Comparison of ENCODE assay signal across 1 cellular context in genomic region chr7:149624419-149625338, GRCh38.
TF ChIP-seq lines count a peak whose summit lies in the region.

No MANE protein-coding gene starts in this region.

TF ChIP-seq in WTC11, 78 proteins besides CTCF, POLR2A, EP300 and RAD21 (continued from another document and continues in another):
- TF ChIP-seq AR (CRISPR knock-in tag; IDR thresholded peaks at IDR 0.05) (no peak), ZBTB43 (CRISPR knock-in tag; IDR thresholded peaks at IDR 0.05) (peak; percentile 82), JAZF1 (CRISPR knock-in tag; IDR thresholded peaks at IDR 0.05) (no peak), EMX1 (CRISPR knock-in tag; IDR thresholded peaks at IDR 0.05) (0 out of 2 replicates have a peak, but pooled peaks have one; percentile 53), USF1 (CRISPR knock-in tag; IDR thresholded peaks at IDR 0.05) (peak; percentile 73), ZNF671 (CRISPR knock-in tag; IDR thresholded peaks at IDR 0.05) (no peak), MXD4 (CRISPR knock-in tag; IDR thresholded peaks at IDR 0.05; ENCODE audit: borderline replicate concordance) (no peak), NR2C2 (CRISPR knock-in tag; IDR thresholded peaks at IDR 0.05) (peak; percentile 15), E2F5 (CRISPR knock-in tag; IDR thresholded peaks at IDR 0.05) (peak; percentile 78), SMAD4 (CRISPR knock-in tag; IDR thresholded peaks at IDR 0.05) (peak; percentile 78; the same call in 1 of the 2 replicates), ZNF317 (CRISPR knock-in tag; IDR thresholded peaks at IDR 0.05; ENCODE audit: borderline replicate concordance, low read depth) (no peak), SMAD3 (CRISPR knock-in tag; IDR thresholded peaks at IDR 0.05; ENCODE audit: borderline replicate concordance) (peak; percentile 62; the same call in 1 of the 2 replicates), ZNF121 (CRISPR knock-in tag; IDR thresholded peaks at IDR 0.05) (no peak), ESRRA (CRISPR knock-in tag; IDR thresholded peaks at IDR 0.05; ENCODE audit: borderline replicate concordance) (peak; percentile 33; the same call in 1 of the 2 replicates), ERG (CRISPR knock-in tag; IDR thresholded peaks at IDR 0.05) (peak; percentile 36; the same call in 1 of the 2 replicates), MYBL2 (CRISPR knock-in tag; IDR thresholded peaks at IDR 0.05) (peak; percentile 90), E2F4 (CRISPR knock-in tag; IDR thresholded peaks at IDR 0.05; ENCODE audit: borderline replicate concordance, low read depth) (0 out of 2 replicates have a peak, but pooled peaks have one; percentile 58), KAT7 (CRISPR knock-in tag; IDR thresholded peaks at IDR 0.05; ENCODE audit: borderline replicate concordance) (no peak), TP53 (CRISPR knock-in tag; IDR thresholded peaks at IDR 0.05) (no peak; the same call in 1 of the 2 replicates), ZNF219 (CRISPR knock-in tag; IDR thresholded peaks at IDR 0.05; ENCODE audit: borderline replicate concordance) (peak; percentile 41; the same call in 1 of the 2 replicates), ZSCAN18 (CRISPR knock-in tag; IDR thresholded peaks at IDR 0.05) (no peak), CBFB (CRISPR knock-in tag; IDR thresholded peaks at IDR 0.05; ENCODE audit: low read depth) (peak; percentile 90; the same call in 1 of the 2 replicates), GRHL2 (CRISPR knock-in tag; IDR thresholded peaks at IDR 0.05; ENCODE audit: insufficient replicate concordance, severe bottlenecking) (no peak), RORB (CRISPR knock-in tag; IDR thresholded peaks at IDR 0.05) (no peak), SP1 (CRISPR knock-in tag; conservative IDR thresholded peaks at IDR 0.05) (peak; percentile 86), ARID4B (CRISPR knock-in tag; IDR thresholded peaks at IDR 0.05; ENCODE audit: borderline replicate concordance) (peak; percentile 93; the same call in 1 of the 2 replicates), ETV6 (CRISPR knock-in tag; IDR thresholded peaks at IDR 0.05) (peak; percentile 96), GABPB1 (CRISPR knock-in tag; IDR thresholded peaks at IDR 0.05) (peak; percentile 98), ZNF232 (CRISPR knock-in tag; IDR thresholded peaks at IDR 0.05) (peak; percentile 92), FOXK1 (CRISPR knock-in tag; IDR thresholded peaks at IDR 0.05) (peak; percentile 93), FOXP1 (CRISPR knock-in tag; IDR thresholded peaks at IDR 0.05; ENCODE audit: borderline replicate concordance) (peak; percentile 88; the same call in 1 of the 2 replicates), ZNF532 (CRISPR knock-in tag; IDR thresholded peaks at IDR 0.05; ENCODE audit: borderline replicate concordance) (no peak), NFATC4 (CRISPR knock-in tag; IDR thresholded peaks at IDR 0.05) (0 out of 2 replicates have a peak, but pooled peaks have one; percentile 34), IRF1 (CRISPR knock-in tag; IDR thresholded peaks at IDR 0.05) (no peak), ATF1 (CRISPR knock-in tag; IDR thresholded peaks at IDR 0.05) (no peak), HMGXB4 (CRISPR knock-in tag; IDR thresholded peaks at IDR 0.05) (peak; percentile 94), ZNF416 (CRISPR knock-in tag; IDR thresholded peaks at IDR 0.05) (no peak)
